9 cellular contexts compared by ENCODE assay signal in the genomic region with DNA sequence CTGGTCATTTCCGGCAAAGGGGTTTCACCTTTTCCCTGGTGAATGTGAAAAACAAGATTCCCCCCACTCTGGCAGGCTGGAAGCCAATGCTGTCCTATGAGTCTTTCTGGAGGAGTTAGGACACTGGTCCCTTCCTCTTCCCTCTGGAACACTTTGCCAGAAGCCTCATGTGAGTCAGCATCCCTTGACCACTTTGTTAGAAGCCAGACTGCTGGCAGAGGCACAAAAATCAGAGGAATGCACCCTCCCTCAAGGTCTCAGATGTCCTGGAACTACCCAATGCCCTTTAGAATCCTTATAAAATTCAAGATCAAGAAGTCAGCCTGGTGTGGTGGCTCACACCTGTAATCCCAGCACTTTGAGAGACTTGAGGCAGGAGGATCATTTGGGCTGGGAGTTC. TPM values are rescaled to one million over a fixed set of nuclear protein-coding genes. Genes with fewer than 3 reads are reported as not detected.
DNase-seq lines count a peak whose midpoint lies in the region; ATAC-seq and TF ChIP-seq lines count a peak whose summit lies in the region.
"Had no signal": no experiment of that assay in that cellular context is flagged by ENCODE, and none has a peak within 500 bp of the region (broad histone marks: within the 10 kb centered on the region; RNA-seq: fewer than 3 reads in every experiment).

No MANE protein-coding gene starts in this region.

- H3K9me3 ChIP-seq in left ventricle myocardium inferior (replicated peaks) (no peaks in the 10 kb centered on the region), gastrocnemius medialis (no peaks in the 10 kb centered on the region)

- TF ChIP-seq POLR2A in gastrocnemius medialis (IDR thresholded peaks at IDR 0.05): no peak

- peaks cover 54% of the 10 kb centered on the region for H3K4me1 ChIP-seq in left ventricle myocardium inferior
- H3K4me1 ChIP-seq in gastrocnemius medialis: peaks cover 10 to 12% of the 10 kb centered on the region in 2 donors

- H3K4me3 ChIP-seq in left ventricle myocardium inferior (no peak overlapping the region), gastrocnemius medialis (no peak overlapping the region)

- H3K36me3 ChIP-seq in left ventricle myocardium inferior (peaks cover 10% of the 10 kb centered on the region), gastrocnemius medialis (peaks cover 0 to 9% of the 10 kb centered on the region in 2 donors)

- H3K27ac ChIP-seq in left ventricle myocardium inferior (replicated peaks) (peak overlapping the region; percentile 83), gastrocnemius medialis (peak overlapping the region; percentile 14 to 69 (median 58)), caudate nucleus (ENCODE audit: low read depth, low read length) (no peak overlapping the region)

- ATAC-seq in gastrocnemius medialis (peak; percentile 96 to 97), GM21528 (IDR thresholded peaks at IDR 0.05; ENCODE audit: low FRiP score, unreplicated experiment) (no peak)

- no peaks in the 10 kb centered on the region for H3K27me3 ChIP-seq in left ventricle myocardium inferior (ENCODE audit: low read depth)
- no peaks in the 10 kb centered on the region for H3K27me3 ChIP-seq in gastrocnemius medialis

- no peak for TF ChIP-seq CTCF in left ventricle myocardium inferior (IDR thresholded peaks at IDR 0.05; ENCODE audit: borderline replicate concordance)
- TF ChIP-seq CTCF in gastrocnemius medialis (IDR thresholded peaks at IDR 0.05 in 4 of 5, conservative IDR thresholded peaks at IDR 0.05 in 1 of 5): no peak

- intact Hi-C loops in left ventricle myocardium inferior (cut with micrococcal nuclease) (no loop called here), gastrocnemius medialis (cut with DNase I; ENCODE audit: low total_unique reads) (no loop called here)

- peak; percentile 98 for DNase-seq in ELR (ENCODE audit: low read depth)
- peak; percentile 98 for DNase-seq in amniotic epithelial cell (ENCODE audit: low read depth)
- peak; percentile 48 for DNase-seq in left ventricle myocardium inferior
- DNase-seq in gastrocnemius medialis: peak; percentile 79 to 87
- no peak for DNase-seq in NCI-H524 (lab: John Stamatoyannopoulos, UW)
- no peak for DNase-seq in caudate nucleus (lab: John Stamatoyannopoulos, UW)
- DNase-seq in KG1 (lab: John Stamatoyannopoulos, UW): no peak
- DNase-seq: nucleus accumbens had no signal

- in situ Hi-C loops in gastrocnemius medialis (cut with MboI; ENCODE audit: low sequenced_read_pairs in 4 of 4): no loop called here

RNA-seq across cellular contexts. Expression of a gene that starts 26.6 kb away (rescaled TPM):
- total RNA-seq in left ventricle myocardium inferior (122 TPM), gastrocnemius medialis (100 to 1,000 TPM in 1 of 4 donors, 10 to 100 TPM in 3; 35.2 to 101 (median 71.3) TPM)

Comparison
In these comparisons a context has a peak if more than half of its experiments do, and no peak if none do; other contexts are left out.
1. DNase-seq: peak in ELR (single experiment), amniotic epithelial cell (single experiment), left ventricle myocardium inferior (single experiment) and gastrocnemius medialis (2 of 2); none in NCI-H524 (0 of 2), caudate nucleus (0 of 61) and KG1 (single experiment).